In the genomic region with DNA sequence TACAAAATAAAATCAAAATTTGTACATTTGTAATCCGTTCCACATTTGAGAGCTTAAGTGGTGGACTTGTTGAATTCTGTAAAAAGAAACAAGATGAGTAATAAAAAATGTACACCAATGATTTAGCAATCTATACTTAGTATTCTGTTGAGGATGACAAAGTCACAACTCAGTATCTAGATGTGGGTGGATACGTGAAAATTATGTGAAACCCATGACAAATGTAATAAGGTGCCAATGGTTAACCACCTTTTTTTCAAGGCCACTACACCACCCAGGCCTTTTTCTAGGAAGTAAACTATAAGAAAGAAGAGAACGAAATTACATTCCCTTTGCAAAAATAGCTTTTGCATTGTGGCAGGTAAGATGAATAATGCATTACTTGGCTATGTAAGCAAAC, we compare ENCODE assay signal across 21 cellular contexts.
A peak's percentile ranks its signal among the peaks of the same experiment; 100 is the strongest.
DNase-seq lines count a peak whose midpoint lies in the region; ATAC-seq, FAIRE-seq and TF ChIP-seq lines count a peak whose summit lies in the region.
"Had no signal": no experiment of that assay in that cellular context is flagged by ENCODE, and none has a peak within 500 bp of the region (broad histone marks: within the 10 kb centered on the region; RNA-seq: fewer than 3 reads in every experiment).

No MANE protein-coding gene starts in this region.

- H3K27me3 Mint-ChIP-seq in activated CD8-positive, alpha-beta T cell treated with anti-CD3 and anti-CD28 coated beads for 36 hours, result no peaks in the 10 kb centered on the region
- H3K27me3 Mint-ChIP-seq in activated CD8-positive, alpha-beta T cell treated with anti-CD3 and anti-CD28 coated beads, Interleukin-2, amount 10 ng/mL, durations not matched to agents 7 days and 5 days (ENCODE audit: low read depth), result no peaks in the 10 kb centered on the region
- H3K27me3 Mint-ChIP-seq in T-helper 17 cell (no peaks in the 10 kb centered on the region), natural killer cell (ENCODE audit: low read depth in 2 of 2) (no peaks in the 10 kb centered on the region)
- H3K27me3 Mint-ChIP-seq: CD8-positive, alpha-beta memory T cell; IgD-negative memory B cell had no signal

- POLR2A ChIA-PET in activated CD8-positive, alpha-beta T cell treated with anti-CD3 and anti-CD28 coated beads for 36 hours (lab: Charles Lee), result interaction anchor here (1.2 kb wide), 1 partner anchor 27 kb away, joined by 3 read pairs; no protein-coding TSS in a partner anchor
- POLR2A ChIA-PET in activated CD8-positive, alpha-beta T cell treated with anti-CD3 and anti-CD28 coated beads, Interleukin-2, amount 10 ng/mL, durations not matched to agents 7 days and 5 days (lab: Charles Lee), result no interaction called here

- CTCF ChIA-PET in activated CD8-positive, alpha-beta T cell treated with anti-CD3 and anti-CD28 coated beads for 36 hours (lab: Charles Lee), result interaction anchor here (1.0 to 1.6 kb wide), 2 partner anchors 11 to 188 kb away, joined by 3 to 5 read pairs; no protein-coding TSS in a partner anchor
- CTCF ChIA-PET in activated CD8-positive, alpha-beta T cell treated with anti-CD3 and anti-CD28 coated beads, Interleukin-2, amount 10 ng/mL, durations not matched to agents 7 days and 5 days (lab: Charles Lee), result interaction anchor here (1.0 to 1.1 kb wide), 2 partner anchors 8 to 11 kb away, joined by 4 to 5 read pairs; no protein-coding TSS in a partner anchor

- intact Hi-C loops in activated CD8-positive, alpha-beta T cell treated with anti-CD3 and anti-CD28 coated beads for 36 hours (cut with micrococcal nuclease), result no loop called here
- intact Hi-C loops in natural killer cell (cut with micrococcal nuclease), result no loop called here
- intact Hi-C loops in head of caudate nucleus (cut with DNase I), result no loop called here

- DNase-seq in activated CD8-positive, alpha-beta T cell treated with anti-CD3 and anti-CD28 coated beads for 36 hours, result peak; percentile 30
- DNase-seq in activated CD8-positive, alpha-beta T cell treated with anti-CD3 and anti-CD28 coated beads, Interleukin-2, amount 10 ng/mL, durations not matched to agents 7 days and 5 days, result no peak
- DNase-seq in GM12891 (ENCODE audit: insufficient read length, low spot score) (no peak), T-helper 17 cell (no peak), natural killer cell (no peak), head of caudate nucleus (no peak)
- no peak for DNase-seq in activated CD4-positive, alpha-beta T cell treated with anti-CD3 and anti-CD28 coated beads, Interleukin-2, amount 50 U/mL, for 4 hours
- DNase-seq: Calu3; CD8-positive, alpha-beta memory T cell; DMS153; NCI-H1105; NCI-H146; NCI-H2029; NCI-H226; NCI-H510A treated with DMSO at 0.1 percent for 48 hours; NCI-H748 treated with DMSO at 0.1 percent for 48 hours; NK-92 treated with Interleukin-12 subunit alpha and Interleukin-12 subunit beta, amount 100 ng/mL, for 24 hours had no signal

- H3K27ac Mint-ChIP-seq in activated CD8-positive, alpha-beta T cell treated with anti-CD3 and anti-CD28 coated beads for 36 hours, result peak overlapping the region; percentile 78
- H3K27ac Mint-ChIP-seq in activated CD8-positive, alpha-beta T cell treated with anti-CD3 and anti-CD28 coated beads, Interleukin-2, amount 10 ng/mL, durations not matched to agents 7 days and 5 days, result no peak overlapping the region
- H3K27ac Mint-ChIP-seq in T-helper 17 cell, result peak overlapping the region; percentile 14
- peak overlapping the region; percentile 35 to 45 for H3K27ac Mint-ChIP-seq in natural killer cell
- H3K27ac Mint-ChIP-seq: IgD-negative memory B cell had no signal

- no peak for TF ChIP-seq CTCF in activated CD8-positive, alpha-beta T cell treated with anti-CD3 and anti-CD28 coated beads for 36 hours (IDR thresholded peaks at IDR 0.05)
- no peak for TF ChIP-seq CTCF in natural killer cell (IDR thresholded peaks at IDR 0.05)

- peaks cover 32% of the 10 kb centered on the region for H3K36me3 Mint-ChIP-seq in activated CD8-positive, alpha-beta T cell treated with anti-CD3 and anti-CD28 coated beads for 36 hours (ENCODE audit: low read depth)
- peaks cover 40% of the 10 kb centered on the region for H3K36me3 Mint-ChIP-seq in activated CD8-positive, alpha-beta T cell treated with anti-CD3 and anti-CD28 coated beads, Interleukin-2, amount 10 ng/mL, durations not matched to agents 7 days and 5 days (ENCODE audit: low read depth)
- H3K36me3 Mint-ChIP-seq in T-helper 17 cell (ENCODE audit: low read depth) (peaks cover 4% of the 10 kb centered on the region), natural killer cell (peaks cover 26% of the 10 kb centered on the region)

- no peaks in the 10 kb centered on the region for H3K9me3 ChIP-seq in T-helper 17 cell (ENCODE audit: control insufficient read depth, low read length, poor library complexity, severe bottlenecking)

- peak; percentile 31 for FAIRE-seq in GM12891 (lab: Jason Lieb, UNC)
- FAIRE-seq: GM18507 had no signal

- no peak overlapping the region for H3K4me3 Mint-ChIP-seq in activated CD8-positive, alpha-beta T cell treated with anti-CD3 and anti-CD28 coated beads for 36 hours
- no peak overlapping the region for H3K4me3 Mint-ChIP-seq in activated CD8-positive, alpha-beta T cell treated with anti-CD3 and anti-CD28 coated beads, Interleukin-2, amount 10 ng/mL, durations not matched to agents 7 days and 5 days
- H3K4me3 Mint-ChIP-seq in T-helper 17 cell (no peak overlapping the region), natural killer cell (no peak overlapping the region)
- H3K4me3 Mint-ChIP-seq: CD8-positive, alpha-beta memory T cell; IgD-negative memory B cell had no signal

- no peaks in the 10 kb centered on the region for H3K9me3 Mint-ChIP-seq in activated CD8-positive, alpha-beta T cell treated with anti-CD3 and anti-CD28 coated beads for 36 hours
- no peaks in the 10 kb centered on the region for H3K9me3 Mint-ChIP-seq in activated CD8-positive, alpha-beta T cell treated with anti-CD3 and anti-CD28 coated beads, Interleukin-2, amount 10 ng/mL, durations not matched to agents 7 days and 5 days (ENCODE audit: insufficient read depth)
- no peaks in the 10 kb centered on the region for H3K9me3 Mint-ChIP-seq in natural killer cell
- H3K9me3 Mint-ChIP-seq: CD8-positive, alpha-beta memory T cell had no signal

- peak; percentile 95 for ATAC-seq in activated CD8-positive, alpha-beta T cell treated with anti-CD3 and anti-CD28 coated beads for 36 hours
- ATAC-seq in activated CD8-positive, alpha-beta T cell treated with anti-CD3 and anti-CD28 coated beads, Interleukin-2, amount 10 ng/mL, durations not matched to agents 7 days and 5 days, result no peak
- ATAC-seq in T-helper 17 cell (no peak), natural killer cell (peak; percentile 41 to 72 (median 46)), HG03097 (IDR thresholded peaks at IDR 0.05; ENCODE audit: low FRiP score, unreplicated experiment) (no peak)
- ATAC-seq: Panc1 had no signal

- peaks cover 13% of the 10 kb centered on the region for H3K4me1 Mint-ChIP-seq in activated CD8-positive, alpha-beta T cell treated with anti-CD3 and anti-CD28 coated beads for 36 hours (ENCODE audit: low read depth)
- peaks cover 2% of the 10 kb centered on the region for H3K4me1 Mint-ChIP-seq in activated CD8-positive, alpha-beta T cell treated with anti-CD3 and anti-CD28 coated beads, Interleukin-2, amount 10 ng/mL, durations not matched to agents 7 days and 5 days (ENCODE audit: low read depth)
- H3K4me1 Mint-ChIP-seq in T-helper 17 cell (peaks cover 2% of the 10 kb centered on the region), natural killer cell (peaks cover 10 to 24% of the 10 kb centered on the region in 2 donors)
- H3K4me1 Mint-ChIP-seq: IgD-negative memory B cell had no signal

- TF ChIP-seq POLR2A in GM12891 (IDR thresholded peaks at IDR 0.05; ENCODE audit: low read depth, low read length), result no peak

TF ChIP-seq in GM12891, 5 proteins besides CTCF, POLR2A, EP300 and RAD21:
- TF ChIP-seq POU2F2 (IDR thresholded peaks at IDR 0.05; ENCODE audit: low read depth, low read length) (no peak), PAX5 (IDR thresholded peaks at IDR 0.05; ENCODE audit: insufficient read depth, low read length, severe bottlenecking) (no peak), TAF1 (IDR thresholded peaks at IDR 0.05; ENCODE audit: low read depth, low read length) (no peak), SPI1 (IDR thresholded peaks at IDR 0.05; ENCODE audit: low read depth, low read length) (no peak), POLR2AphosphoS5 (IDR thresholded peaks at IDR 0.05; ENCODE audit: low read depth, low read length) (no peak)
TF ChIP-seq in GM12891: peak in this region for 0.

Comparison
In these comparisons a context has a peak if more than half of its experiments do, and no peak if none do; other contexts are left out.
1. ATAC-seq: peak in activated CD8-positive, alpha-beta T cell treated with anti-CD3 and anti-CD28 coated beads for 36 hours (single experiment) and natural killer cell (3 of 3); none in activated CD8-positive, alpha-beta T cell treated with anti-CD3 and anti-CD28 coated beads, Interleukin-2, amount 10 ng/mL, durations not matched to agents 7 days and 5 days (single experiment), T-helper 17 cell (single experiment) and HG03097 (single experiment).